Comparison of ENCODE assay signal across 1 cellular context in genomic region chr10:25824050-25824449, GRCh38.
TF ChIP-seq lines count a peak whose summit lies in the region.

No MANE protein-coding gene starts in this region.

TF ChIP-seq in K562, 482 proteins besides CTCF, POLR2A, EP300 and RAD21:
- TF ChIP-seq SLC30A9 (CRISPR knock-in tag; IDR thresholded peaks at IDR 0.05) (no peak), ZNF408 (CRISPR knock-in tag; IDR thresholded peaks at IDR 0.05; ENCODE audit: low read depth) (no peak), MTA3 (IDR thresholded peaks at IDR 0.05; ENCODE audit: borderline replicate concordance) (no peak), TEAD4 (IDR thresholded peaks at IDR 0.05; ENCODE audit: low read length) (no peak), TEAD4 (CRISPR knock-in tag; IDR thresholded peaks at IDR 0.05; ENCODE audit: borderline replicate concordance) (no peak), ARNT (IDR thresholded peaks at IDR 0.05) (no peak), PURB (CRISPR knock-in tag; IDR thresholded peaks at IDR 0.05; ENCODE audit: low read depth) (no peak), BHLHE40 (IDR thresholded peaks at IDR 0.05; ENCODE audit: low read length) (no peak), PML (IDR thresholded peaks at IDR 0.05; ENCODE audit: low read length) (no peak), ZNF717 (CRISPR knock-in tag; IDR thresholded peaks at IDR 0.05) (no peak), RNF219 (CRISPR knock-in tag; IDR thresholded peaks at IDR 0.05) (no peak)
TF ChIP-seq in K562: peak in this region for 0.
